ENCODE assay signal across 1 cellular context in the genomic region with DNA sequence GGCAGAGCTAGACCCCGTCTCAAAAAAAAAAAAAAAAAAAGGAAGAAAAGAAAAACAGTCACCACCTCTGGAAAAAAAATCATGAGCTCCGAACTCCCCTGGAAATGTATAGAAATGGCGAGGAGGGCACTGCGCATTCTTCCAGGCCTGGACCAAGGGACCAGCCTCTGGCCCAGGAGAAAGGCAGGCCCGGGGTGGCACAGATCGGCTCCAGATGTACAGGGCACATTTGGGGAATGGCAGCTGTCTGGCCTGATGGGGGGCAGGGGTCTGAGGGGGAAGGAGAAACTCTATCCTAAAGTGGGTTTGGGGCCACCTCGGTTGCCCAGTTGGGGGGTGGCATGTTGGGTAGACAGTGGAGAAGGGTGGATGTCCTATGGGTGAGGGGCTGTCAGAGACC.
TF ChIP-seq lines count a peak whose summit lies in the region.

No MANE protein-coding gene starts in this region.

TF ChIP-seq in WTC11, 78 proteins besides CTCF, POLR2A, EP300 and RAD21 (continued from another document):
- TF ChIP-seq, protein P1, sequence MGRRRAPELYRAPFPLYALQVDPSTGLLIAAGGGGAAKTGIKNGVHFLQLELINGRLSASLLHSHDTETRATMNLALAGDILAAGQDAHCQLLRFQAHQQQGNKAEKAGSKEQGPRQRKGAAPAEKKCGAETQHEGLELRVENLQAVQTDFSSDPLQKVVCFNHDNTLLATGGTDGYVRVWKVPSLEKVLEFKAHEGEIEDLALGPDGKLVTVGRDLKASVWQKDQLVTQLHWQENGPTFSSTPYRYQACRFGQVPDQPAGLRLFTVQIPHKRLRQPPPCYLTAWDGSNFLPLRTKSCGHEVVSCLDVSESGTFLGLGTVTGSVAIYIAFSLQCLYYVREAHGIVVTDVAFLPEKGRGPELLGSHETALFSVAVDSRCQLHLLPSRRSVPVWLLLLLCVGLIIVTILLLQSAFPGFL (CRISPR knock-in tag; IDR thresholded peaks at IDR 0.05; ENCODE audit: borderline replicate concordance): no peak
- TF ChIP-seq MYBL2 (CRISPR knock-in tag; IDR thresholded peaks at IDR 0.05) (no peak), SOX15 (CRISPR knock-in tag; IDR thresholded peaks at IDR 0.05) (no peak), SP1 (CRISPR knock-in tag; conservative IDR thresholded peaks at IDR 0.05) (no peak), ATF1 (CRISPR knock-in tag; IDR thresholded peaks at IDR 0.05) (no peak)
- TF ChIP-seq, protein P2, sequence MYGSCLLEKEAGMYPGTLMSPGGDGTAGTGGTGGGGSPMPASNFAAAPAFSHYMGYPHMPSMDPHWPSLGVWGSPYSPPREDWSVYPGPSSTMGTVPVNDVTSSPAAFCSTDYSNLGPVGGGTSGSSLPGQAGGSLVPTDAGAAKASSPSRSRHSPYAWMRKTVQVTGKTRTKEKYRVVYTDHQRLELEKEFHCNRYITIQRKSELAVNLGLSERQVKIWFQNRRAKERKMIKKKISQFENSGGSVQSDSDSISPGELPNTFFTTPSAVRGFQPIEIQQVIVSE (CRISPR knock-in tag; IDR thresholded peaks at IDR 0.05; ENCODE audit: borderline replicate concordance): no peak
TF ChIP-seq in WTC11: peak in this region for 0.
